ENCODE assay signal across 17 cellular contexts in genomic region chr4:142355417-142355930, GRCh38.
A peak's percentile ranks its signal among the peaks of the same experiment; 100 is the strongest.
DNase-seq lines count a peak whose midpoint lies in the region; ATAC-seq and TF ChIP-seq lines count a peak whose summit lies in the region.
"Had no signal": no experiment of that assay in that cellular context is flagged by ENCODE, and none has a peak within 500 bp of the region (broad histone marks: within the 10 kb centered on the region; RNA-seq: fewer than 3 reads in every experiment).

No MANE protein-coding gene starts in this region.

- H3K36me3 ChIP-seq in DND-41 (ENCODE audit: insufficient read depth, low read length) = no peaks in the 10 kb centered on the region
- H3K36me3 ChIP-seq in H7 (replicated peaks; ENCODE audit: control insufficient read depth, insufficient read depth, low read length) = no peaks in the 10 kb centered on the region
- no peaks in the 10 kb centered on the region for H3K36me3 ChIP-seq in colonic mucosa
- H3K36me3 ChIP-seq: WERI-Rb-1 had no signal

- CTCF ChIA-PET in activated CD8-positive, alpha-beta memory T cell treated with anti-CD3 and anti-CD28 coated beads, Interleukin-2, amount 10 ng/mL, durations not matched to agents 7 days and 5 days (lab: Charles Lee) = interaction anchor here (0.9 to 4.9 kb wide), 13 partner anchors 10 to 490 kb away, joined by 3 to 26 read pairs (median 4); partner anchors contain the start of gene INPP4B

- no peaks in the 10 kb centered on the region for H3K27me3 Mint-ChIP-seq in activated CD8-positive, alpha-beta memory T cell treated with anti-CD3 and anti-CD28 coated beads, Interleukin-2, amount 10 ng/mL, durations not matched to agents 7 days and 5 days
- H3K27me3 Mint-ChIP-seq in activated naive CD8-positive, alpha-beta T cell = no peaks in the 10 kb centered on the region
- no peaks in the 10 kb centered on the region for H3K27me3 Mint-ChIP-seq in natural killer cell (ENCODE audit: low read depth in 2 of 2)

- H3K27me3 ChIP-seq in DND-41 (ENCODE audit: insufficient read depth, low read length, poor library complexity) (no peaks in the 10 kb centered on the region), H7 (ENCODE audit: control insufficient read depth, insufficient read depth, low read length) (no peaks in the 10 kb centered on the region), colonic mucosa (no peaks in the 10 kb centered on the region)

- H3K79me2 ChIP-seq in DND-41 (ENCODE audit: insufficient read depth, low read length) = peaks cover 92% of the 10 kb centered on the region

- H3K4me3 ChIP-seq in DND-41 (ENCODE audit: low read depth in 1 of 2, low read length in 2 of 2) (no peak overlapping the region), H7 (ENCODE audit: insufficient read depth, low read depth, low read length) (no peak overlapping the region), colonic mucosa (no peak overlapping the region)
- H3K4me3 ChIP-seq: GM12878 had no signal

- H3K27ac ChIP-seq in DND-41 (ENCODE audit: low read length) = peak overlapping the region; percentile 84
- no peak overlapping the region for H3K27ac ChIP-seq in colonic mucosa
- H3K27ac ChIP-seq: WERI-Rb-1 had no signal

- TF ChIP-seq CTCF in DND-41 (IDR thresholded peaks at IDR 0.05; ENCODE audit: borderline replicate concordance, extremely low read depth, low read length, poor library complexity, severe bottlenecking) = no peak
- no peak for TF ChIP-seq CTCF in natural killer cell (IDR thresholded peaks at IDR 0.05)
- TF ChIP-seq CTCF in colonic mucosa (IDR thresholded peaks at IDR 0.05) = no peak
- TF ChIP-seq CTCF in GM10266 (IDR thresholded peaks at IDR 0.05; ENCODE audit: control insufficient read depth, insufficient read depth, low read depth, missing control alignments) = no peak

- H3K27ac Mint-ChIP-seq in activated CD8-positive, alpha-beta memory T cell treated with anti-CD3 and anti-CD28 coated beads, Interleukin-2, amount 10 ng/mL, durations not matched to agents 7 days and 5 days = peak overlapping the region; percentile 83
- H3K27ac Mint-ChIP-seq in activated naive CD8-positive, alpha-beta T cell = peak overlapping the region; percentile 96
- H3K27ac Mint-ChIP-seq in natural killer cell = peak overlapping the region; percentile 22 to 34
- H3K27ac Mint-ChIP-seq: IgD-negative memory B cell had no signal

- no peaks in the 10 kb centered on the region for H4K20me1 ChIP-seq in DND-41 (ENCODE audit: insufficient read depth, low read length)

- no peaks in the 10 kb centered on the region for H3K36me3 Mint-ChIP-seq in activated CD8-positive, alpha-beta memory T cell treated with anti-CD3 and anti-CD28 coated beads, Interleukin-2, amount 10 ng/mL, durations not matched to agents 7 days and 5 days
- H3K36me3 Mint-ChIP-seq in activated naive CD8-positive, alpha-beta T cell = peaks cover 7% of the 10 kb centered on the region
- H3K36me3 Mint-ChIP-seq in natural killer cell = no peaks in the 10 kb centered on the region
- H3K36me3 Mint-ChIP-seq: IgD-negative memory B cell had no signal

- ATAC-seq in activated CD8-positive, alpha-beta memory T cell treated with anti-CD3 and anti-CD28 coated beads, Interleukin-2, amount 10 ng/mL, durations not matched to agents 7 days and 5 days = no peak
- ATAC-seq in DND-41 (ENCODE audit: insufficient read depth, low read depth) (peak; percentile 13; the same call in 1 of the 3 replicates), natural killer cell (no peak)
- ATAC-seq: PC-3 had no signal

- H3K9me3 Mint-ChIP-seq in activated CD8-positive, alpha-beta memory T cell treated with anti-CD3 and anti-CD28 coated beads, Interleukin-2, amount 10 ng/mL, durations not matched to agents 7 days and 5 days (ENCODE audit: low read depth) = no peaks in the 10 kb centered on the region
- H3K9me3 Mint-ChIP-seq in activated naive CD8-positive, alpha-beta T cell (ENCODE audit: low read depth) = no peaks in the 10 kb centered on the region
- H3K9me3 Mint-ChIP-seq in natural killer cell = no peaks in the 10 kb centered on the region
- H3K9me3 Mint-ChIP-seq: IgD-negative memory B cell had no signal

- H3K9me3 ChIP-seq in DND-41 (ENCODE audit: insufficient read depth, low read length, severe bottlenecking) = no peaks in the 10 kb centered on the region
- no peaks in the 10 kb centered on the region for H3K9me3 ChIP-seq in colonic mucosa
- H3K9me3 ChIP-seq: Caco-2 had no signal

- DNase-seq in activated CD8-positive, alpha-beta memory T cell treated with anti-CD3 and anti-CD28 coated beads, Interleukin-2, amount 10 ng/mL, durations not matched to agents 7 days and 5 days = no peak
- DNase-seq in activated CD8-positive, alpha-beta memory T cell treated with anti-CD3 and anti-CD28 coated beads for 24 hours = no peak
- no peak for DNase-seq in DND-41
- DNase-seq in natural killer cell = no peak
- DNase-seq in H7 = no peak
- no peak for DNase-seq in colonic mucosa
- no peak for DNase-seq in GM10266 (ENCODE audit: extremely low spot score)
- DNase-seq: activated CD8-positive, alpha-beta memory T cell treated with anti-CD3 and anti-CD28 coated beads, Interleukin-2, amount 50 U/mL, for 4 hours; anterior cingulate cortex; Caco-2; glutamatergic neuron; NCI-H526 treated with DMSO at 0.1 percent for 48 hours; WERI-Rb-1 had no signal

- peaks cover 52% of the 10 kb centered on the region for H3K4me1 ChIP-seq in DND-41 (ENCODE audit: insufficient read depth, low read length)
- no peaks in the 10 kb centered on the region for H3K4me1 ChIP-seq in colonic mucosa

- peaks cover 72% of the 10 kb centered on the region for H3K4me1 Mint-ChIP-seq in activated CD8-positive, alpha-beta memory T cell treated with anti-CD3 and anti-CD28 coated beads, Interleukin-2, amount 10 ng/mL, durations not matched to agents 7 days and 5 days
- H3K4me1 Mint-ChIP-seq in activated naive CD8-positive, alpha-beta T cell (ENCODE audit: low read depth) = peaks cover 96% of the 10 kb centered on the region
- peaks cover 23 to 25% of the 10 kb centered on the region in 2 donors for H3K4me1 Mint-ChIP-seq in natural killer cell

- intact Hi-C loops in natural killer cell (cut with micrococcal nuclease) = loop anchor here (10.0 kb wide), 1 partner anchor 1129 kb away; no protein-coding TSS in a partner anchor
- intact Hi-C loops in colonic mucosa (cut with DNase I) = loop anchor here (10.0 kb wide), 1 partner anchor 231 kb away; no protein-coding TSS in a partner anchor

- peak overlapping the region; percentile 37 for H3K4me2 ChIP-seq in DND-41 (ENCODE audit: insufficient read depth, low read length)

- peak overlapping the region; percentile 0 for H3K4me3 Mint-ChIP-seq in activated CD8-positive, alpha-beta memory T cell treated with anti-CD3 and anti-CD28 coated beads, Interleukin-2, amount 10 ng/mL, durations not matched to agents 7 days and 5 days
- peak overlapping the region; percentile 51 for H3K4me3 Mint-ChIP-seq in activated naive CD8-positive, alpha-beta T cell
- peak overlapping the region; percentile 55 for H3K4me3 Mint-ChIP-seq in natural killer cell
- H3K4me3 Mint-ChIP-seq: IgD-negative memory B cell had no signal

- H2AFZ ChIP-seq in DND-41 (ENCODE audit: low read depth, low read length) = no peak overlapping the region

- H3K9ac ChIP-seq in DND-41 (ENCODE audit: low read depth, low read length) (0 out of 2 replicates have a peak overlapping the region, but pooled peaks have one; percentile 2), colonic mucosa (ENCODE audit: low read depth in 2 of 2, low read length in 2 of 2) (no peak overlapping the region)

Comparison
In these comparisons a context has a peak if more than half of its experiments do, and no peak if none do; other contexts are left out.
1. H3K27ac Mint-ChIP-seq: peak in every context shown above with its lines; median percentile 96 in activated naive CD8-positive, alpha-beta T cell; 83 in activated CD8-positive, alpha-beta memory T cell treated with anti-CD3 and anti-CD28 coated beads, Interleukin-2, amount 10 ng/mL, durations not matched to agents 7 days and 5 days; 28 in natural killer cell.
2. H3K4me3 Mint-ChIP-seq: peak in every context shown above with its lines; median percentile 55 in natural killer cell; 51 in activated naive CD8-positive, alpha-beta T cell; 0 in activated CD8-positive, alpha-beta memory T cell treated with anti-CD3 and anti-CD28 coated beads, Interleukin-2, amount 10 ng/mL, durations not matched to agents 7 days and 5 days.